ENCODE assay signal across 8 cellular contexts in the genomic region with DNA sequence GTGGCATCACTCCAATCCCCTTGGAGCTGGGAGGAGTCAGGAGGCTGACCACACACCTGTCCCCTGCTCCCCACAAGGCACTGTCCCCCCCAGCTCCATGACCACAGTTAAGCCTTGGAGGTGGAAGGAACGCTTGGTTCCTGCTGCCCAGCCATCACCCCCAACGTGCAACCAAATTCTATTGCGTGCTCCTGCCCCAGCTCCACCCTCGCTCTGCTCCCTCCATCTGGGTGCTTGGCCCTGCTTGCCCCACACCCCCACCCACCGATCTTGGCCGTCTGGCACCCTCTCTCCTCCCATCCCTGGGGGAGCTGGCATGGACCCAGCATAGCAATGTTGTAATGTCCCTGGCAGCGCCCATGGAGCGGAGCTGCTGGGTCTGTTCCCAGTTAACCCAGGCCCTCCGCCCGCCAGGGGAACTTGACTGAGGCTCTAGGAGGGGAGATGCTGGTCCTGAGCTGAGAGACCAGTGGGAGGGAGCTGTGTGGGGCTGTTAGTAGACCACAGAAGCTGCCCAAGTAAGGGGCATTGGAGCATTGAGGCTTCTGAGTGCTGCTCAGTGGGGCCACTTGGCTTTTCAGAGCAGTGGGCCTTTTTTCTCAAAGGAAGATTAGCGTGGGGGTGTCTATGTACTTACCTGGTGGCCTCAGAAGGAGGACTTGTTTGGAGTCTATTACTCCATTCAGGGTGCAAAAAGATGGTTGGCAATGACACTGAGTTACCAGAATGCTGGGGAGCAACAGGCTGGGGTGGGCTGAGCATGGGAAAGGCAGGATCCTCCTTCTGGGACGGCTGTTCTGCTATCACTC. TPM values are rescaled to one million over a fixed set of nuclear protein-coding genes. Genes with fewer than 3 reads are reported as not detected.
A peak's percentile ranks its signal among the peaks of the same experiment; 100 is the strongest.
DNase-seq lines count a peak whose midpoint lies in the region; ATAC-seq and TF ChIP-seq lines count a peak whose summit lies in the region.

No MANE protein-coding gene starts in this region.

- peaks cover 6% of the 10 kb centered on the region for H3K4me1 Mint-ChIP-seq in activated CD8-positive, alpha-beta T cell treated with anti-CD3 and anti-CD28 coated beads for 36 hours (ENCODE audit: low read depth)
- peaks cover 9% of the 10 kb centered on the region for H3K4me1 Mint-ChIP-seq in glutamatergic neuron (ENCODE audit: low read depth, unreplicated experiment)

- no peaks in the 10 kb centered on the region for H3K9me3 Mint-ChIP-seq in activated CD8-positive, alpha-beta T cell treated with anti-CD3 and anti-CD28 coated beads for 36 hours
- no peaks in the 10 kb centered on the region for H3K9me3 Mint-ChIP-seq in glutamatergic neuron (ENCODE audit: unreplicated experiment)

- H3K27ac ChIP-seq in rectal smooth muscle tissue (ENCODE audit: low read depth, low read length): no peak overlapping the region

- peak overlapping the region; percentile 63 for H3K4me3 Mint-ChIP-seq in activated CD8-positive, alpha-beta T cell treated with anti-CD3 and anti-CD28 coated beads for 36 hours
- peak overlapping the region; percentile 77 for H3K4me3 Mint-ChIP-seq in glutamatergic neuron (ENCODE audit: unreplicated experiment)

- H3K27me3 Mint-ChIP-seq in activated CD8-positive, alpha-beta T cell treated with anti-CD3 and anti-CD28 coated beads for 36 hours: no peaks in the 10 kb centered on the region
- H3K27me3 Mint-ChIP-seq in glutamatergic neuron (ENCODE audit: unreplicated experiment): peaks cover 6% of the 10 kb centered on the region

- DNase-seq in G401 (ENCODE audit: low spot score): peak; percentile 25
- no peak for DNase-seq in activated CD8-positive, alpha-beta T cell treated with anti-CD3 and anti-CD28 coated beads for 36 hours
- no peak for DNase-seq in glutamatergic neuron
- DNase-seq in HPDE6-E6E7 (ENCODE audit: extremely low spot score): no peak
- no peak for DNase-seq in ACHN
- no peak for DNase-seq in kidney glomerular epithelial cell (lab: John Stamatoyannopoulos, UW)
- no peak for DNase-seq in GM10248 (ENCODE audit: extremely low spot score)

- intact Hi-C loops in activated CD8-positive, alpha-beta T cell treated with anti-CD3 and anti-CD28 coated beads for 36 hours (cut with micrococcal nuclease): no loop called here

- no peak overlapping the region for H3K9ac ChIP-seq in rectal smooth muscle tissue (ENCODE audit: low read length)

- CTCF ChIA-PET in activated CD8-positive, alpha-beta T cell treated with anti-CD3 and anti-CD28 coated beads for 36 hours (lab: Charles Lee): interaction anchor here (1.0 to 3.2 kb wide), 8 partner anchors 10 to 471 kb away, joined by 3 to 33 read pairs (median 4); no protein-coding TSS in a partner anchor
- CTCF ChIA-PET in GM10248 (lab: Yijun Ruan, JAX): interaction anchor here (0.8 to 5.3 kb wide), 10 partner anchors 9 to 360 kb away, joined by 3 to 28 read pairs (median 5); no protein-coding TSS in a partner anchor

- no peak overlapping the region for H3K27ac Mint-ChIP-seq in activated CD8-positive, alpha-beta T cell treated with anti-CD3 and anti-CD28 coated beads for 36 hours
- no peak overlapping the region for H3K27ac Mint-ChIP-seq in glutamatergic neuron (ENCODE audit: unreplicated experiment)

- in situ Hi-C loops in G401 (cut with HindIII; ENCODE audit: low sequenced_read_pairs) (loop anchor here (25.0 kb wide), 1 partner anchor 356 kb away; the partner anchor contains the start of gene TAS2R40), ACHN (cut with HindIII; ENCODE audit: low pct_ligation_motif_present, low pct_unique_long_range_greater_than_20kb, low sequenced_read_pairs) (no loop called here)

- H3K4me1 ChIP-seq in rectal smooth muscle tissue (ENCODE audit: control insufficient read depth, insufficient read depth, low read length): peaks cover 3% of the 10 kb centered on the region

- H3K36me3 ChIP-seq in rectal smooth muscle tissue (ENCODE audit: control insufficient read depth, insufficient read depth, low read length): no peaks in the 10 kb centered on the region

- H3K4me3 ChIP-seq in rectal smooth muscle tissue (ENCODE audit: low read length): peak overlapping the region; percentile 45

- POLR2A ChIA-PET in activated CD8-positive, alpha-beta T cell treated with anti-CD3 and anti-CD28 coated beads for 36 hours (lab: Charles Lee): no interaction called here
- POLR2A ChIA-PET in GM10248 (lab: Yijun Ruan, JAX): no interaction called here

- no peaks in the 10 kb centered on the region for H3K27me3 ChIP-seq in rectal smooth muscle tissue (ENCODE audit: control insufficient read depth, insufficient read depth, low read length)

- ATAC-seq in activated CD8-positive, alpha-beta T cell treated with anti-CD3 and anti-CD28 coated beads for 36 hours: no peak

- no peaks in the 10 kb centered on the region for H3K36me3 Mint-ChIP-seq in activated CD8-positive, alpha-beta T cell treated with anti-CD3 and anti-CD28 coated beads for 36 hours (ENCODE audit: low read depth)
- peaks cover 5% of the 10 kb centered on the region for H3K36me3 Mint-ChIP-seq in glutamatergic neuron (ENCODE audit: unreplicated experiment)

- no peak for TF ChIP-seq CTCF in activated CD8-positive, alpha-beta T cell treated with anti-CD3 and anti-CD28 coated beads for 36 hours (IDR thresholded peaks at IDR 0.05)
- TF ChIP-seq CTCF in glutamatergic neuron (IDR thresholded peaks at IDR 0.05; ENCODE audit: partially characterized antibody, unreplicated experiment) (no peak), GM10248 (IDR thresholded peaks at IDR 0.05; ENCODE audit: control extremely low read depth, extremely low read depth, low read depth, missing control alignments) (no peak)

RNA-seq across cellular contexts. Expression of gene EPHB6, which starts 1.1 kb away (rescaled TPM):
- not detected in 2 replicates for total RNA-seq in G401 (2014; rRNA removed; shearing (Covaris generic))
- 1 to 10 TPM; 3.5 to 5.5 TPM for total RNA-seq in activated CD8-positive, alpha-beta T cell treated with anti-CD3 and anti-CD28 coated beads for 36 hours
- total RNA-seq in glutamatergic neuron (ENCODE audit: unreplicated experiment): 21.4 TPM

RNA-seq across cellular contexts. Expression of gene TRPV6, which starts 29.6 kb away (rescaled TPM):
- total RNA-seq in G401 (2014; rRNA removed; shearing (Covaris generic)): not detected in 2 replicates
- not detected for total RNA-seq in activated CD8-positive, alpha-beta T cell treated with anti-CD3 and anti-CD28 coated beads for 36 hours
- 0.27 TPM for total RNA-seq in glutamatergic neuron (ENCODE audit: unreplicated experiment)
